ENCODE assay signal across 19 cellular contexts in genomic region chr15:86337071-86337470, GRCh38.
DNase-seq lines count a peak whose midpoint lies in the region; ATAC-seq, FAIRE-seq and TF ChIP-seq lines count a peak whose summit lies in the region.
"Had no signal": no experiment of that assay in that cellular context is flagged by ENCODE, and none has a peak within 500 bp of the region (broad histone marks: within the 10 kb centered on the region; RNA-seq: fewer than 3 reads in every experiment).

No MANE protein-coding gene starts in this region.

- ATAC-seq in HG02884 (IDR thresholded peaks at IDR 0.05; ENCODE audit: unreplicated experiment) (no peak), GM21529 (IDR thresholded peaks at IDR 0.05; ENCODE audit: unreplicated experiment) (no peak), mucosa of descending colon (no peak)
- ATAC-seq: A549, GM12878 had no signal

- H4K20me1 ChIP-seq in keratinocyte (ENCODE audit: control insufficient read depth, extremely low read depth, insufficient read depth, low read length), result no peaks in the 10 kb centered on the region

- TF ChIP-seq CTCF in MCF 10A (IDR thresholded peaks at IDR 0.05; ENCODE audit: unreplicated experiment), result no peak
- no peak for TF ChIP-seq CTCF in breast epithelium (IDR thresholded peaks at IDR 0.05)
- no peak for TF ChIP-seq CTCF in keratinocyte (optimal IDR thresholded peaks at IDR 0.05 in 1 of 3, IDR thresholded peaks at IDR 0.05 in 1 of 3, conservative IDR thresholded peaks at IDR 0.05 in 1 of 3; ENCODE audit: extremely low read depth in 1 of 3, insufficient read depth in 2 of 3, low read length in 3 of 3)
- TF ChIP-seq CTCF in mucosa of descending colon (IDR thresholded peaks at IDR 0.05), result no peak

- no peaks in the 10 kb centered on the region for H3K27me3 Mint-ChIP-seq in MCF 10A (ENCODE audit: insufficient read depth, unreplicated experiment)

- H3K9ac ChIP-seq in keratinocyte (ENCODE audit: control insufficient read depth, extremely low read depth, insufficient read depth, low read length), result peak overlapping the region; percentile 48

- H3K4me1 ChIP-seq in breast epithelium (no peaks in the 10 kb centered on the region), keratinocyte (ENCODE audit: control insufficient read depth, extremely low read depth, insufficient read depth, low read length) (peaks cover 16% of the 10 kb centered on the region), mucosa of descending colon (ENCODE audit: low read depth) (no peaks in the 10 kb centered on the region)
- H3K4me1 ChIP-seq: A549 had no signal

- CTCF ChIA-PET in MCF 10A (lab: Yijun Ruan, JAX), result interaction anchor here (0.6 to 1.7 kb wide), 4 partner anchors 10 to 198 kb away, joined by 3 to 9 read pairs (median 4); no protein-coding TSS in a partner anchor

- H3K36me3 Mint-ChIP-seq in MCF 10A (ENCODE audit: insufficient read depth, unreplicated experiment), result peaks cover 6% of the 10 kb centered on the region
- H3K36me3 Mint-ChIP-seq: CD4-positive, alpha-beta memory T cell had no signal

- intact Hi-C loops in MCF 10A (cut with micrococcal nuclease) (loop anchor here (5.0 to 10.0 kb wide), 3 partner anchors 90 to 285 kb away; no protein-coding TSS in a partner anchor), breast epithelium (cut with DNase I; ENCODE audit: low total_unique reads) (no loop called here), mucosa of descending colon (cut with DNase I, micrococcal nuclease) (no loop called here)

- no peak for TF ChIP-seq POLR2A in breast epithelium (IDR thresholded peaks at IDR 0.05)

- H3K4me1 Mint-ChIP-seq in MCF 10A (ENCODE audit: insufficient read depth, unreplicated experiment), result peaks cover 49% of the 10 kb centered on the region

- dilution Hi-C loops in keratinocyte (cut with MboI; ENCODE audit: extremely low pct_ligation_motif_present, low sequenced_read_pairs), result no loop called here

- H3K9me3 Mint-ChIP-seq in MCF 10A (ENCODE audit: unreplicated experiment), result peaks cover 9% of the 10 kb centered on the region

- no peak overlapping the region for H2AFZ ChIP-seq in keratinocyte (ENCODE audit: control insufficient read depth, low read length)

- H3K27me3 ChIP-seq in breast epithelium (no peaks in the 10 kb centered on the region), keratinocyte (ENCODE audit: control insufficient read depth, extremely low read depth, insufficient read depth, low read length) (no peaks in the 10 kb centered on the region)

- peak overlapping the region; percentile 15 for H3K4me3 Mint-ChIP-seq in MCF 10A (ENCODE audit: unreplicated experiment)
- H3K4me3 Mint-ChIP-seq: CD4-positive, alpha-beta memory T cell; H9 had no signal

- H3K9me3 ChIP-seq in breast epithelium (no peaks in the 10 kb centered on the region), keratinocyte (ENCODE audit: control insufficient read depth, low read depth, low read length) (peaks cover 2% of the 10 kb centered on the region), mucosa of descending colon (no peaks in the 10 kb centered on the region)

- no peak for FAIRE-seq in keratinocyte (lab: Jason Lieb, UNC)
- FAIRE-seq: GM12878, H1 had no signal

- no peaks in the 10 kb centered on the region for H3K79me2 ChIP-seq in keratinocyte (ENCODE audit: control insufficient read depth, insufficient read depth, low read length)

- DNase-seq in MCF 10A (ENCODE audit: unreplicated experiment) (peak; percentile 18), breast epithelium (ENCODE audit: low spot score in 2 of 2) (no peak), epithelial cell of prostate (ENCODE audit: low read depth, low spot score) (peak; percentile 18), keratinocyte (ENCODE audit: low read depth, low spot score) (no peak), D341Med (ENCODE audit: low spot score) (no peak), mucosa of descending colon (no peak)
- DNase-seq: AML-193; CD4-positive, alpha-beta memory T cell; DND-41; EL; H9 had no signal

- H3K4me3 ChIP-seq in breast epithelium, result no peak overlapping the region
- no peak overlapping the region for H3K4me3 ChIP-seq in keratinocyte (ENCODE audit: control insufficient read depth in 2 of 3, extremely low read depth in 1 of 3, insufficient read depth in 2 of 3, low read depth in 1 of 3, low read length in 3 of 3)
- H3K4me3 ChIP-seq in mucosa of descending colon, result no peak overlapping the region
- H3K4me3 ChIP-seq: A549, GM12878 had no signal

- POLR2A ChIA-PET in MCF 10A (lab: Yijun Ruan, JAX), result interaction anchor here (1.2 to 3.1 kb wide), 8 partner anchors 9 to 219 kb away, joined by 5 to 53 read pairs (median 14); no protein-coding TSS in a partner anchor

- H3K9me1 ChIP-seq in keratinocyte (ENCODE audit: control insufficient read depth, extremely low read depth, insufficient read depth, low read length), result no peaks in the 10 kb centered on the region

- H3K36me3 ChIP-seq in breast epithelium (no peaks in the 10 kb centered on the region), keratinocyte (ENCODE audit: control insufficient read depth in 2 of 2, extremely low read depth in 1 of 2, insufficient read depth in 2 of 2, low read length in 2 of 2) (no peaks in the 10 kb centered on the region), mucosa of descending colon (ENCODE audit: low read depth) (no peaks in the 10 kb centered on the region)

- BruUV-seq in MCF 10A (replicated peaks; lab: Mats Ljungman, UMichigan), result no TSS peak

- H3K4me2 ChIP-seq in keratinocyte (ENCODE audit: control insufficient read depth, extremely low read depth, insufficient read depth, low read depth, low read length), result peak overlapping the region; percentile 82
- H3K4me2 ChIP-seq: A549 had no signal

- peak overlapping the region; percentile 81 for H3K27ac Mint-ChIP-seq in MCF 10A (ENCODE audit: low read depth, unreplicated experiment)
- H3K27ac Mint-ChIP-seq: CD4-positive, alpha-beta memory T cell; H9 had no signal

- H3K27ac ChIP-seq in breast epithelium, result no peak overlapping the region
- peak overlapping the region; percentile 99 for H3K27ac ChIP-seq in epithelial cell of prostate
- peak overlapping the region; percentile 94 for H3K27ac ChIP-seq in keratinocyte (ENCODE audit: control insufficient read depth, insufficient read depth, low read length)
- H3K27ac ChIP-seq: 22Rv1, A549, C4-2B, HL-60 had no signal

Comparison
In these comparisons a context has a peak if more than half of its experiments do, and no peak if none do; other contexts are left out.
1. DNase-seq: peak in MCF 10A (single experiment) and epithelial cell of prostate (single experiment); none in breast epithelium (0 of 2), keratinocyte (single experiment), D341Med (single experiment) and mucosa of descending colon (0 of 3).
2. H3K27ac ChIP-seq: peak in epithelial cell of prostate (single experiment) and keratinocyte (single experiment); none in breast epithelium (0 of 2).